Comparison of ENCODE assay signal across 1 cellular context in the genomic region with DNA sequence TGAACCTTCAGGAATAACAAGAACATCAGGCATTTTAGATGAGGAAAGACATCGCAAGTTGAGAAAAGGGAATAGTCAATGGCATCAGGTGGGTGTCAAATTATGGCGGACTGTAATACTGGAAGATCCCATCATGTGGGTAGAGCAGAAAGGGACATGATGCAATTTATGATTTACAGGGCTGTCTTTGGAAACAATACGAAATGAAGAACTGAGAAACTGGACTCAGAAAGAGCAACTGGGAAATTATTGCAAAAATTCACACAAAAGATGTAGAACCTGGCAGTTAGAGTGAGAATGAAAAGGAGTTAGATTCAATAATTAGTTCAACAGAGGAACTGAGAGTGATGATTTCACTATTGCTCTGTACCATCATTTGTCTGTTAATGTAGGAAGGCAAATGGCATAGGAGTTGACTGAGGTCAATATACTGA.
A peak's percentile ranks its signal among the peaks of the same experiment; 100 is the strongest.
TF ChIP-seq lines count a peak whose summit lies in the region.

No MANE protein-coding gene starts in this region.

TF ChIP-seq in GM12878, 131 proteins besides CTCF, POLR2A, EP300 and RAD21 (continued from another document and continues in another):
- TF ChIP-seq, protein P1, sequence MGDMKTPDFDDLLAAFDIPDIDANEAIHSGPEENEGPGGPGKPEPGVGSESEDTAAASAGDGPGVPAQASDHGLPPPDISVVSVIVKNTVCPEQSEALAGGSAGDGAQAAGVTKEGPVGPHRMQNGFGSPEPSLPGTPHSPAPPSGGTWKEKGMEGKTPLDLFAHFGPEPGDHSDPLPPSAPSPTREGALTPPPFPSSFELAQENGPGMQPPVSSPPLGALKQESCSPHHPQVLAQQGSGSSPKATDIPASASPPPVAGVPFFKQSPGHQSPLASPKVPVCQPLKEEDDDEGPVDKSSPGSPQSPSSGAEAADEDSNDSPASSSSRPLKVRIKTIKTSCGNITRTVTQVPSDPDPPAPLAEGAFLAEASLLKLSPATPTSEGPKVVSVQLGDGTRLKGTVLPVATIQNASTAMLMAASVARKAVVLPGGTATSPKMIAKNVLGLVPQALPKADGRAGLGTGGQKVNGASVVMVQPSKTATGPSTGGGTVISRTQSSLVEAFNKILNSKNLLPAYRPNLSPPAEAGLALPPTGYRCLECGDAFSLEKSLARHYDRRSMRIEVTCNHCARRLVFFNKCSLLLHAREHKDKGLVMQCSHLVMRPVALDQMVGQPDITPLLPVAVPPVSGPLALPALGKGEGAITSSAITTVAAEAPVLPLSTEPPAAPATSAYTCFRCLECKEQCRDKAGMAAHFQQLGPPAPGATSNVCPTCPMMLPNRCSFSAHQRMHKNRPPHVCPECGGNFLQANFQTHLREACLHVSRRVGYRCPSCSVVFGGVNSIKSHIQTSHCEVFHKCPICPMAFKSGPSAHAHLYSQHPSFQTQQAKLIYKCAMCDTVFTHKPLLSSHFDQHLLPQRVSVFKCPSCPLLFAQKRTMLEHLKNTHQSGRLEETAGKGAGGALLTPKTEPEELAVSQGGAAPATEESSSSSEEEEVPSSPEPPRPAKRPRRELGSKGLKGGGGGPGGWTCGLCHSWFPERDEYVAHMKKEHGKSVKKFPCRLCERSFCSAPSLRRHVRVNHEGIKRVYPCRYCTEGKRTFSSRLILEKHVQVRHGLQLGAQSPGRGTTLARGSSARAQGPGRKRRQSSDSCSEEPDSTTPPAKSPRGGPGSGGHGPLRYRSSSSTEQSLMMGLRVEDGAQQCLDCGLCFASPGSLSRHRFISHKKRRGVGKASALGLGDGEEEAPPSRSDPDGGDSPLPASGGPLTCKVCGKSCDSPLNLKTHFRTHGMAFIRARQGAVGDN (IDR thresholded peaks at IDR 0.05) = peak; percentile 52
- peak; percentile 96 for TF ChIP-seq IKZF1 (conservative IDR thresholded peaks at IDR 0.05)
- TF ChIP-seq, protein P2, sequence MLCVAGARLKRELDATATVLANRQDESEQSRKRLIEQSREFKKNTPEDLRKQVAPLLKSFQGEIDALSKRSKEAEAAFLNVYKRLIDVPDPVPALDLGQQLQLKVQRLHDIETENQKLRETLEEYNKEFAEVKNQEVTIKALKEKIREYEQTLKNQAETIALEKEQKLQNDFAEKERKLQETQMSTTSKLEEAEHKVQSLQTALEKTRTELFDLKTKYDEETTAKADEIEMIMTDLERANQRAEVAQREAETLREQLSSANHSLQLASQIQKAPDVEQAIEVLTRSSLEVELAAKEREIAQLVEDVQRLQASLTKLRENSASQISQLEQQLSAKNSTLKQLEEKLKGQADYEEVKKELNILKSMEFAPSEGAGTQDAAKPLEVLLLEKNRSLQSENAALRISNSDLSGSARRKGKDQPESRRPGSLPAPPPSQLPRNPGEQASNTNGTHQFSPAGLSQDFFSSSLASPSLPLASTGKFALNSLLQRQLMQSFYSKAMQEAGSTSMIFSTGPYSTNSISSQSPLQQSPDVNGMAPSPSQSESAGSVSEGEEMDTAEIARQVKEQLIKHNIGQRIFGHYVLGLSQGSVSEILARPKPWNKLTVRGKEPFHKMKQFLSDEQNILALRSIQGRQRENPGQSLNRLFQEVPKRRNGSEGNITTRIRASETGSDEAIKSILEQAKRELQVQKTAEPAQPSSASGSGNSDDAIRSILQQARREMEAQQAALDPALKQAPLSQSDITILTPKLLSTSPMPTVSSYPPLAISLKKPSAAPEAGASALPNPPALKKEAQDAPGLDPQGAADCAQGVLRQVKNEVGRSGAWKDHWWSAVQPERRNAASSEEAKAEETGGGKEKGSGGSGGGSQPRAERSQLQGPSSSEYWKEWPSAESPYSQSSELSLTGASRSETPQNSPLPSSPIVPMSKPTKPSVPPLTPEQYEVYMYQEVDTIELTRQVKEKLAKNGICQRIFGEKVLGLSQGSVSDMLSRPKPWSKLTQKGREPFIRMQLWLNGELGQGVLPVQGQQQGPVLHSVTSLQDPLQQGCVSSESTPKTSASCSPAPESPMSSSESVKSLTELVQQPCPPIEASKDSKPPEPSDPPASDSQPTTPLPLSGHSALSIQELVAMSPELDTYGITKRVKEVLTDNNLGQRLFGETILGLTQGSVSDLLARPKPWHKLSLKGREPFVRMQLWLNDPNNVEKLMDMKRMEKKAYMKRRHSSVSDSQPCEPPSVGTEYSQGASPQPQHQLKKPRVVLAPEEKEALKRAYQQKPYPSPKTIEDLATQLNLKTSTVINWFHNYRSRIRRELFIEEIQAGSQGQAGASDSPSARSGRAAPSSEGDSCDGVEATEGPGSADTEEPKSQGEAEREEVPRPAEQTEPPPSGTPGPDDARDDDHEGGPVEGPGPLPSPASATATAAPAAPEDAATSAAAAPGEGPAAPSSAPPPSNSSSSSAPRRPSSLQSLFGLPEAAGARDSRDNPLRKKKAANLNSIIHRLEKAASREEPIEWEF (IDR thresholded peaks at IDR 0.05; ENCODE audit: insufficient replicate concordance, low read depth, low read length) = peak; percentile 60
- TF ChIP-seq FOXM1 (IDR thresholded peaks at IDR 0.05; ENCODE audit: low read depth, low read length) = peak; percentile 66; the same call in 1 of the 2 replicates
- 0 out of 2 replicates have a peak, but pooled peaks have one; percentile 7 for TF ChIP-seq RUNX3 (IDR thresholded peaks at IDR 0.05; ENCODE audit: low read length)
- TF ChIP-seq MYB (IDR thresholded peaks at IDR 0.05; ENCODE audit: borderline replicate concordance, low read depth, low read length) = peak; percentile 70; the same call in 1 of the 2 replicates
- TF ChIP-seq, protein P3, sequence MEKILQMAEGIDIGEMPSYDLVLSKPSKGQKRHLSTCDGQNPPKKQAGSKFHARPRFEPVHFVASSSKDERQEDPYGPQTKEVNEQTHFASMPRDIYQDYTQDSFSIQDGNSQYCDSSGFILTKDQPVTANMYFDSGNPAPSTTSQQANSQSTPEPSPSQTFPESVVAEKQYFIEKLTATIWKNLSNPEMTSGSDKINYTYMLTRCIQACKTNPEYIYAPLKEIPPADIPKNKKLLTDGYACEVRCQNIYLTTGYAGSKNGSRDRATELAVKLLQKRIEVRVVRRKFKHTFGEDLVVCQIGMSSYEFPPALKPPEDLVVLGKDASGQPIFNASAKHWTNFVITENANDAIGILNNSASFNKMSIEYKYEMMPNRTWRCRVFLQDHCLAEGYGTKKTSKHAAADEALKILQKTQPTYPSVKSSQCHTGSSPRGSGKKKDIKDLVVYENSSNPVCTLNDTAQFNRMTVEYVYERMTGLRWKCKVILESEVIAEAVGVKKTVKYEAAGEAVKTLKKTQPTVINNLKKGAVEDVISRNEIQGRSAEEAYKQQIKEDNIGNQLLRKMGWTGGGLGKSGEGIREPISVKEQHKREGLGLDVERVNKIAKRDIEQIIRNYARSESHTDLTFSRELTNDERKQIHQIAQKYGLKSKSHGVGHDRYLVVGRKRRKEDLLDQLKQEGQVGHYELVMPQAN (conservative IDR thresholded peaks at IDR 0.05) = no peak; the same call in 1 of the 2 replicates
- TF ChIP-seq ZBED1 (IDR thresholded peaks at IDR 0.05; ENCODE audit: borderline replicate concordance) = no peak
- TF ChIP-seq DPF2 (IDR thresholded peaks at IDR 0.05) = peak; percentile 99
- 0 out of 2 replicates have a peak, but pooled peaks have one; percentile 25 for TF ChIP-seq RCOR1 (conservative IDR thresholded peaks at IDR 0.05; ENCODE audit: low read depth, low read length)
- TF ChIP-seq CHD4 (IDR thresholded peaks at IDR 0.05) = no peak
- TF ChIP-seq BMI1 (IDR thresholded peaks at IDR 0.05; ENCODE audit: borderline replicate concordance) = peak; percentile 90
- peak; percentile 81 for TF ChIP-seq NR2F1 (conservative IDR thresholded peaks at IDR 0.05)
- TF ChIP-seq NR2C1 (IDR thresholded peaks at IDR 0.05) = no peak
- peak; percentile 53; the same call in 1 of the 2 replicates for TF ChIP-seq JUNB (IDR thresholded peaks at IDR 0.05)
- TF ChIP-seq SPI1 (IDR thresholded peaks at IDR 0.05; ENCODE audit: borderline replicate concordance, insufficient read depth, low read depth, low read length) = peak; percentile 91
- TF ChIP-seq YY1 (IDR thresholded peaks at IDR 0.05; ENCODE audit: low read depth, low read length) = no peak
- peak; percentile 64; the same call in 1 of the 2 replicates for TF ChIP-seq IRF4 (IDR thresholded peaks at IDR 0.05; ENCODE audit: low read depth, low read length)
- TF ChIP-seq, protein P4, sequence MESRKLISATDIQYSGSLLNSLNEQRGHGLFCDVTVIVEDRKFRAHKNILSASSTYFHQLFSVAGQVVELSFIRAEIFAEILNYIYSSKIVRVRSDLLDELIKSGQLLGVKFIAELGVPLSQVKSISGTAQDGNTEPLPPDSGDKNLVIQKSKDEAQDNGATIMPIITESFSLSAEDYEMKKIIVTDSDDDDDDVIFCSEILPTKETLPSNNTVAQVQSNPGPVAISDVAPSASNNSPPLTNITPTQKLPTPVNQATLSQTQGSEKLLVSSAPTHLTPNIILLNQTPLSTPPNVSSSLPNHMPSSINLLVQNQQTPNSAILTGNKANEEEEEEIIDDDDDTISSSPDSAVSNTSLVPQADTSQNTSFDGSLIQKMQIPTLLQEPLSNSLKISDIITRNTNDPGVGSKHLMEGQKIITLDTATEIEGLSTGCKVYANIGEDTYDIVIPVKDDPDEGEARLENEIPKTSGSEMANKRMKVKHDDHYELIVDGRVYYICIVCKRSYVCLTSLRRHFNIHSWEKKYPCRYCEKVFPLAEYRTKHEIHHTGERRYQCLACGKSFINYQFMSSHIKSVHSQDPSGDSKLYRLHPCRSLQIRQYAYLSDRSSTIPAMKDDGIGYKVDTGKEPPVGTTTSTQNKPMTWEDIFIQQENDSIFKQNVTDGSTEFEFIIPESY (IDR thresholded peaks at IDR 0.05) = peak; percentile 86
- TF ChIP-seq MEF2A (IDR thresholded peaks at IDR 0.05; ENCODE audit: insufficient read depth, low read depth, low read length) = no peak
- TF ChIP-seq, protein P5, sequence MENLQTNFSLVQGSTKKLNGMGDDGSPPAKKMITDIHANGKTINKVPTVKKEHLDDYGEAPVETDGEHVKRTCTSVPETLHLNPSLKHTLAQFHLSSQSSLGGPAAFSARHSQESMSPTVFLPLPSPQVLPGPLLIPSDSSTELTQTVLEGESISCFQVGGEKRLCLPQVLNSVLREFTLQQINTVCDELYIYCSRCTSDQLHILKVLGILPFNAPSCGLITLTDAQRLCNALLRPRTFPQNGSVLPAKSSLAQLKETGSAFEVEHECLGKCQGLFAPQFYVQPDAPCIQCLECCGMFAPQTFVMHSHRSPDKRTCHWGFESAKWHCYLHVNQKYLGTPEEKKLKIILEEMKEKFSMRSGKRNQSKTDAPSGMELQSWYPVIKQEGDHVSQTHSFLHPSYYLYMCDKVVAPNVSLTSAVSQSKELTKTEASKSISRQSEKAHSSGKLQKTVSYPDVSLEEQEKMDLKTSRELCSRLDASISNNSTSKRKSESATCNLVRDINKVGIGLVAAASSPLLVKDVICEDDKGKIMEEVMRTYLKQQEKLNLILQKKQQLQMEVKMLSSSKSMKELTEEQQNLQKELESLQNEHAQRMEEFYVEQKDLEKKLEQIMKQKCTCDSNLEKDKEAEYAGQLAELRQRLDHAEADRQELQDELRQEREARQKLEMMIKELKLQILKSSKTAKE (IDR thresholded peaks at IDR 0.05; ENCODE audit: low read depth, poor library complexity, severe bottlenecking) = peak; percentile 48
- peak; percentile 100 for TF ChIP-seq MTA2 (IDR thresholded peaks at IDR 0.05; ENCODE audit: low read depth)
- peak; percentile 74 for TF ChIP-seq MEF2B (IDR thresholded peaks at IDR 0.05; ENCODE audit: partially characterized antibody, poor library complexity, severe bottlenecking)
- 0 out of 2 replicates have a peak, but pooled peaks have one; percentile 15 for TF ChIP-seq ZNF217 (IDR thresholded peaks at IDR 0.05)
- no peak for TF ChIP-seq SREBF1 (IDR thresholded peaks at IDR 0.05; ENCODE audit: low read length)
- TF ChIP-seq, protein P6, sequence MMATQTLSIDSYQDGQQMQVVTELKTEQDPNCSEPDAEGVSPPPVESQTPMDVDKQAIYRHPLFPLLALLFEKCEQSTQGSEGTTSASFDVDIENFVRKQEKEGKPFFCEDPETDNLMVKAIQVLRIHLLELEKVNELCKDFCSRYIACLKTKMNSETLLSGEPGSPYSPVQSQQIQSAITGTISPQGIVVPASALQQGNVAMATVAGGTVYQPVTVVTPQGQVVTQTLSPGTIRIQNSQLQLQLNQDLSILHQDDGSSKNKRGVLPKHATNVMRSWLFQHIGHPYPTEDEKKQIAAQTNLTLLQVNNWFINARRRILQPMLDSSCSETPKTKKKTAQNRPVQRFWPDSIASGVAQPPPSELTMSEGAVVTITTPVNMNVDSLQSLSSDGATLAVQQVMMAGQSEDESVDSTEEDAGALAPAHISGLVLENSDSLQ (IDR thresholded peaks at IDR 0.05) = peak; percentile 47; the same call in 1 of the 2 replicates
- TF ChIP-seq, protein P7, sequence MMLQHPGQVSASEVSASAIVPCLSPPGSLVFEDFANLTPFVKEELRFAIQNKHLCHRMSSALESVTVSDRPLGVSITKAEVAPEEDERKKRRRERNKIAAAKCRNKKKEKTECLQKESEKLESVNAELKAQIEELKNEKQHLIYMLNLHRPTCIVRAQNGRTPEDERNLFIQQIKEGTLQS (IDR thresholded peaks at IDR 0.05; ENCODE audit: borderline replicate concordance, extremely low read depth, low read depth, low read length) = no peak
- TF ChIP-seq NBN (IDR thresholded peaks at IDR 0.05) = peak; percentile 89; the same call in 1 of the 2 replicates
- peak in 1 of 2 experiments; percentile 28; a peak in 1 of 4 replicates for TF ChIP-seq ETV6 (conservative IDR thresholded peaks at IDR 0.05 in 1 of 2, IDR thresholded peaks at IDR 0.05 in 1 of 2; ENCODE audit: borderline replicate concordance in 1 of 2, low read depth in 1 of 2)
- peak; percentile 89 for TF ChIP-seq ZNF24 (IDR thresholded peaks at IDR 0.05)
- TF ChIP-seq ATF7 (IDR thresholded peaks at IDR 0.05; ENCODE audit: low read depth) = peak; percentile 96
- TF ChIP-seq, protein P8, sequence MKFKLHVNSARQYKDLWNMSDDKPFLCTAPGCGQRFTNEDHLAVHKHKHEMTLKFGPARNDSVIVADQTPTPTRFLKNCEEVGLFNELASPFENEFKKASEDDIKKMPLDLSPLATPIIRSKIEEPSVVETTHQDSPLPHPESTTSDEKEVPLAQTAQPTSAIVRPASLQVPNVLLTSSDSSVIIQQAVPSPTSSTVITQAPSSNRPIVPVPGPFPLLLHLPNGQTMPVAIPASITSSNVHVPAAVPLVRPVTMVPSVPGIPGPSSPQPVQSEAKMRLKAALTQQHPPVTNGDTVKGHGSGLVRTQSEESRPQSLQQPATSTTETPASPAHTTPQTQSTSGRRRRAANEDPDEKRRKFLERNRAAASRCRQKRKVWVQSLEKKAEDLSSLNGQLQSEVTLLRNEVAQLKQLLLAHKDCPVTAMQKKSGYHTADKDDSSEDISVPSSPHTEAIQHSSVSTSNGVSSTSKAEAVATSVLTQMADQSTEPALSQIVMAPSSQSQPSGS (IDR thresholded peaks at IDR 0.05; ENCODE audit: low read length) = peak; percentile 48; the same call in 1 of the 2 replicates
- peak; percentile 99 for TF ChIP-seq IKZF2 (IDR thresholded peaks at IDR 0.05)
- no peak for TF ChIP-seq HDGF (IDR thresholded peaks at IDR 0.05)
- TF ChIP-seq BCL11A (IDR thresholded peaks at IDR 0.05; ENCODE audit: low read depth, low read length) = peak; percentile 94
- peak; percentile 79; the same call in 1 of the 2 replicates for TF ChIP-seq NFIC (IDR thresholded peaks at IDR 0.05; ENCODE audit: low read depth, low read length)
- peak; percentile 53; the same call in 1 of the 2 replicates for TF ChIP-seq CREM (IDR thresholded peaks at IDR 0.05; ENCODE audit: low read depth)
- no peak for TF ChIP-seq RBBP5 (conservative IDR thresholded peaks at IDR 0.05)
